Comparison of ENCODE assay signal across 1 cellular context in genomic region chr19:58575183-58576041, GRCh38.
TF ChIP-seq lines count a peak whose summit lies in the region.

No MANE protein-coding gene starts in this region.

TF ChIP-seq in HepG2, 621 proteins besides CTCF, POLR2A, EP300 and RAD21 (continued from another document and continues in another):
- TF ChIP-seq, protein P1, sequence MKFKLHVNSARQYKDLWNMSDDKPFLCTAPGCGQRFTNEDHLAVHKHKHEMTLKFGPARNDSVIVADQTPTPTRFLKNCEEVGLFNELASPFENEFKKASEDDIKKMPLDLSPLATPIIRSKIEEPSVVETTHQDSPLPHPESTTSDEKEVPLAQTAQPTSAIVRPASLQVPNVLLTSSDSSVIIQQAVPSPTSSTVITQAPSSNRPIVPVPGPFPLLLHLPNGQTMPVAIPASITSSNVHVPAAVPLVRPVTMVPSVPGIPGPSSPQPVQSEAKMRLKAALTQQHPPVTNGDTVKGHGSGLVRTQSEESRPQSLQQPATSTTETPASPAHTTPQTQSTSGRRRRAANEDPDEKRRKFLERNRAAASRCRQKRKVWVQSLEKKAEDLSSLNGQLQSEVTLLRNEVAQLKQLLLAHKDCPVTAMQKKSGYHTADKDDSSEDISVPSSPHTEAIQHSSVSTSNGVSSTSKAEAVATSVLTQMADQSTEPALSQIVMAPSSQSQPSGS (CRISPR knock-in tag; IDR thresholded peaks at IDR 0.05), result 0 out of 2 replicates have a peak, but pooled peaks have one; percentile 14
- TF ChIP-seq ZNF33B (CRISPR knock-in tag; IDR thresholded peaks at IDR 0.05) (no peak; the same call in 1 of the 2 replicates), CBX2 (IDR thresholded peaks at IDR 0.05; ENCODE audit: low read depth, low read length) (no peak), CBX2 (CRISPR knock-in tag; IDR thresholded peaks at IDR 0.05; ENCODE audit: low read depth) (no peak), FOXP1 (IDR thresholded peaks at IDR 0.05) (no peak), FOXP1 (CRISPR knock-in tag; IDR thresholded peaks at IDR 0.05) (no peak), TCF7 (IDR thresholded peaks at IDR 0.05; ENCODE audit: low read depth) (no peak), NFE2 (CRISPR knock-in tag; IDR thresholded peaks at IDR 0.05) (no peak), MIER2 (CRISPR knock-in tag; IDR thresholded peaks at IDR 0.05) (no peak), ONECUT2 (CRISPR knock-in tag; IDR thresholded peaks at IDR 0.05) (no peak), NFKB2 (CRISPR knock-in tag; IDR thresholded peaks at IDR 0.05; ENCODE audit: borderline replicate concordance) (peak; percentile 29; the same call in 1 of the 2 replicates), POGK (CRISPR knock-in tag; conservative IDR thresholded peaks at IDR 0.05) (peak; percentile 83; the same call in 1 of the 2 replicates), SNAI1 (CRISPR knock-in tag; IDR thresholded peaks at IDR 0.05; ENCODE audit: borderline replicate concordance) (peak; percentile 35; the same call in 1 of the 2 replicates), PHF5A (CRISPR knock-in tag; IDR thresholded peaks at IDR 0.05; ENCODE audit: low read depth, unreplicated experiment) (peak; percentile 33), ZNF639 (CRISPR knock-in tag; conservative IDR thresholded peaks at IDR 0.05) (no peak; the same call in 1 of the 2 replicates), NCOA2 (CRISPR knock-in tag; IDR thresholded peaks at IDR 0.05) (peak; percentile 33; the same call in 1 of the 2 replicates), ZNF337 (CRISPR knock-in tag; IDR thresholded peaks at IDR 0.05; ENCODE audit: borderline replicate concordance, low read depth) (no peak), FOXM1 (CRISPR knock-in tag; IDR thresholded peaks at IDR 0.05) (no peak), CEBPZ (IDR thresholded peaks at IDR 0.05; ENCODE audit: low read length) (no peak), GTF2F1 (IDR thresholded peaks at IDR 0.05; ENCODE audit: low read length) (no peak), NFATC3 (CRISPR knock-in tag; IDR thresholded peaks at IDR 0.05) (peak; percentile 19; the same call in 1 of the 2 replicates), ZNF724P (CRISPR knock-in tag; IDR thresholded peaks at IDR 0.05; ENCODE audit: borderline replicate concordance) (no peak), ZNF564 (CRISPR knock-in tag; IDR thresholded peaks at IDR 0.05) (no peak), PRPF4 (IDR thresholded peaks at IDR 0.05; ENCODE audit: low read depth, low read length, poor library complexity, severe bottlenecking) (no peak), ZNF547 (CRISPR knock-in tag; IDR thresholded peaks at IDR 0.05) (peak; percentile 87), SIX1 (CRISPR knock-in tag; IDR thresholded peaks at IDR 0.05; ENCODE audit: borderline replicate concordance) (no peak), NR2C2 (CRISPR knock-in tag; IDR thresholded peaks at IDR 0.05; ENCODE audit: borderline replicate concordance) (no peak; the same call in 1 of the 2 replicates), SPEN (CRISPR knock-in tag; IDR thresholded peaks at IDR 0.05; ENCODE audit: low read depth) (peak; percentile 82), RCOR2 (CRISPR knock-in tag; IDR thresholded peaks at IDR 0.05) (no peak), SIN3A (IDR thresholded peaks at IDR 0.05; ENCODE audit: borderline replicate concordance, low read depth, low read length) (peak; percentile 82; the same call in 1 of the 2 replicates), HNRNPH1 (optimal IDR thresholded peaks at IDR 0.05; ENCODE audit: low read depth, low read length) (no peak), ZNF546 (CRISPR knock-in tag; conservative IDR thresholded peaks at IDR 0.05) (no peak), ZMYM4 (CRISPR knock-in tag; IDR thresholded peaks at IDR 0.05) (no peak; the same call in 1 of the 2 replicates), HNRNPUL1 (IDR thresholded peaks at IDR 0.05; ENCODE audit: low read depth, low read length) (no peak), TCF7L2 (IDR thresholded peaks at IDR 0.05; ENCODE audit: low read depth, low read length) (no peak), ZNF772 (CRISPR knock-in tag; IDR thresholded peaks at IDR 0.05) (peak; percentile 90), ZNF747 (CRISPR knock-in tag; IDR thresholded peaks at IDR 0.05; ENCODE audit: borderline replicate concordance) (0 out of 2 replicates have a peak, but pooled peaks have one; percentile 33), HIVEP1 (CRISPR knock-in tag; IDR thresholded peaks at IDR 0.05) (peak; percentile 67; the same call in 1 of the 2 replicates), ZNF775 (CRISPR knock-in tag; IDR thresholded peaks at IDR 0.05; ENCODE audit: borderline replicate concordance) (no peak), ZNF335 (CRISPR knock-in tag; IDR thresholded peaks at IDR 0.05) (peak; percentile 47), ZZZ3 (CRISPR knock-in tag; IDR thresholded peaks at IDR 0.05; ENCODE audit: borderline replicate concordance) (no peak), GFI1 (CRISPR knock-in tag; IDR thresholded peaks at IDR 0.05; ENCODE audit: borderline replicate concordance) (no peak), SSRP1 (CRISPR knock-in tag; IDR thresholded peaks at IDR 0.05) (peak; percentile 92), ZNF230 (CRISPR knock-in tag; IDR thresholded peaks at IDR 0.05) (no peak; the same call in 1 of the 2 replicates), ZNF160 (CRISPR knock-in tag; IDR thresholded peaks at IDR 0.05) (peak; percentile 31; the same call in 1 of the 2 replicates), NFYC (CRISPR knock-in tag; IDR thresholded peaks at IDR 0.05) (peak; percentile 81), ZNF460 (CRISPR knock-in tag; IDR thresholded peaks at IDR 0.05; ENCODE audit: borderline replicate concordance) (no peak), ZNF263 (CRISPR knock-in tag; IDR thresholded peaks at IDR 0.05) (peak; percentile 29; the same call in 1 of the 2 replicates), ZNF792 (CRISPR knock-in tag; IDR thresholded peaks at IDR 0.05) (no peak), PLRG1 (conservative IDR thresholded peaks at IDR 0.05) (no peak), CBX1 (IDR thresholded peaks at IDR 0.05; ENCODE audit: low read depth) (no peak), HCFC1 (IDR thresholded peaks at IDR 0.05; ENCODE audit: low read depth, low read length) (peak; percentile 92), SYNCRIP (IDR thresholded peaks at IDR 0.05; ENCODE audit: insufficient read depth, low read depth, low read length) (no peak)
- TF ChIP-seq, protein P2, sequence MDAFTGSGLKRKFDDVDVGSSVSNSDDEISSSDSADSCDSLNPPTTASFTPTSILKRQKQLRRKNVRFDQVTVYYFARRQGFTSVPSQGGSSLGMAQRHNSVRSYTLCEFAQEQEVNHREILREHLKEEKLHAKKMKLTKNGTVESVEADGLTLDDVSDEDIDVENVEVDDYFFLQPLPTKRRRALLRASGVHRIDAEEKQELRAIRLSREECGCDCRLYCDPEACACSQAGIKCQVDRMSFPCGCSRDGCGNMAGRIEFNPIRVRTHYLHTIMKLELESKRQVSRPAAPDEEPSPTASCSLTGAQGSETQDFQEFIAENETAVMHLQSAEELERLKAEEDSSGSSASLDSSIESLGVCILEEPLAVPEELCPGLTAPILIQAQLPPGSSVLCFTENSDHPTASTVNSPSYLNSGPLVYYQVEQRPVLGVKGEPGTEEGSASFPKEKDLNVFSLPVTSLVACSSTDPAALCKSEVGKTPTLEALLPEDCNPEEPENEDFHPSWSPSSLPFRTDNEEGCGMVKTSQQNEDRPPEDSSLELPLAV (CRISPR knock-in tag; conservative IDR thresholded peaks at IDR 0.05; ENCODE audit: low read depth), result no peak
- TF ChIP-seq, protein P3, sequence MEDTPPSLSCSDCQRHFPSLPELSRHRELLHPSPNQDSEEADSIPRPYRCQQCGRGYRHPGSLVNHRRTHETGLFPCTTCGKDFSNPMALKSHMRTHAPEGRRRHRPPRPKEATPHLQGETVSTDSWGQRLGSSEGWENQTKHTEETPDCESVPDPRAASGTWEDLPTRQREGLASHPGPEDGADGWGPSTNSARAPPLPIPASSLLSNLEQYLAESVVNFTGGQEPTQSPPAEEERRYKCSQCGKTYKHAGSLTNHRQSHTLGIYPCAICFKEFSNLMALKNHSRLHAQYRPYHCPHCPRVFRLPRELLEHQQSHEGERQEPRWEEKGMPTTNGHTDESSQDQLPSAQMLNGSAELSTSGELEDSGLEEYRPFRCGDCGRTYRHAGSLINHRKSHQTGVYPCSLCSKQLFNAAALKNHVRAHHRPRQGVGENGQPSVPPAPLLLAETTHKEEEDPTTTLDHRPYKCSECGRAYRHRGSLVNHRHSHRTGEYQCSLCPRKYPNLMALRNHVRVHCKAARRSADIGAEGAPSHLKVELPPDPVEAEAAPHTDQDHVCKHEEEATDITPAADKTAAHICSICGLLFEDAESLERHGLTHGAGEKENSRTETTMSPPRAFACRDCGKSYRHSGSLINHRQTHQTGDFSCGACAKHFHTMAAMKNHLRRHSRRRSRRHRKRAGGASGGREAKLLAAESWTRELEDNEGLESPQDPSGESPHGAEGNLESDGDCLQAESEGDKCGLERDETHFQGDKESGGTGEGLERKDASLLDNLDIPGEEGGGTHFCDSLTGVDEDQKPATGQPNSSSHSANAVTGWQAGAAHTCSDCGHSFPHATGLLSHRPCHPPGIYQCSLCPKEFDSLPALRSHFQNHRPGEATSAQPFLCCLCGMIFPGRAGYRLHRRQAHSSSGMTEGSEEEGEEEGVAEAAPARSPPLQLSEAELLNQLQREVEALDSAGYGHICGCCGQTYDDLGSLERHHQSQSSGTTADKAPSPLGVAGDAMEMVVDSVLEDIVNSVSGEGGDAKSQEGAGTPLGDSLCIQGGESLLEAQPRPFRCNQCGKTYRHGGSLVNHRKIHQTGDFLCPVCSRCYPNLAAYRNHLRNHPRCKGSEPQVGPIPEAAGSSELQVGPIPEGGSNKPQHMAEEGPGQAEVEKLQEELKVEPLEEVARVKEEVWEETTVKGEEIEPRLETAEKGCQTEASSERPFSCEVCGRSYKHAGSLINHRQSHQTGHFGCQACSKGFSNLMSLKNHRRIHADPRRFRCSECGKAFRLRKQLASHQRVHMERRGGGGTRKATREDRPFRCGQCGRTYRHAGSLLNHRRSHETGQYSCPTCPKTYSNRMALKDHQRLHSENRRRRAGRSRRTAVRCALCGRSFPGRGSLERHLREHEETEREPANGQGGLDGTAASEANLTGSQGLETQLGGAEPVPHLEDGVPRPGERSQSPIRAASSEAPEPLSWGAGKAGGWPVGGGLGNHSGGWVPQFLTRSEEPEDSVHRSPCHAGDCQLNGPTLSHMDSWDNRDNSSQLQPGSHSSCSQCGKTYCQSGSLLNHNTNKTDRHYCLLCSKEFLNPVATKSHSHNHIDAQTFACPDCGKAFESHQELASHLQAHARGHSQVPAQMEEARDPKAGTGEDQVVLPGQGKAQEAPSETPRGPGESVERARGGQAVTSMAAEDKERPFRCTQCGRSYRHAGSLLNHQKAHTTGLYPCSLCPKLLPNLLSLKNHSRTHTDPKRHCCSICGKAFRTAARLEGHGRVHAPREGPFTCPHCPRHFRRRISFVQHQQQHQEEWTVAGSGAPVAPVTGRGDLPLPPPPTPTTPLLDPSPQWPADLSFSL (CRISPR knock-in tag; IDR thresholded peaks at IDR 0.05), result no peak
- TF ChIP-seq, protein P4, sequence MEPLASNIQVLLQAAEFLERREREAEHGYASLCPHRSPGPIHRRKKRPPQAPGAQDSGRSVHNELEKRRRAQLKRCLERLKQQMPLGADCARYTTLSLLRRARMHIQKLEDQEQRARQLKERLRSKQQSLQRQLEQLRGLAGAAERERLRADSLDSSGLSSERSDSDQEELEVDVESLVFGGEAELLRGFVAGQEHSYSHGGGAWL (CRISPR knock-in tag; IDR thresholded peaks at IDR 0.05), result peak; percentile 67
